8 cellular contexts compared by ENCODE assay signal in genomic region chr2:105812180-105813044, GRCh38.
DNase-seq lines count a peak whose midpoint lies in the region; ATAC-seq, FAIRE-seq and TF ChIP-seq lines count a peak whose summit lies in the region.

No MANE protein-coding gene starts in this region.

- H3K36me3 ChIP-seq in K562 (ENCODE audit: control insufficient read depth, insufficient read depth, low read length): 0 out of 3 replicates have a peak, but pooled peaks cover 5% of the 10 kb centered on the region

- BruUV-seq in K562 (replicated peaks; lab: Mats Ljungman, UMichigan): no TSS peak

- POLR2A ChIA-PET in K562 (lab: Yijun Ruan, JAX): interaction anchor here (0.5 to 2.6 kb wide), 8 partner anchors 11 to 754 kb away, joined by 3 to 7 read pairs (median 4); no protein-coding TSS in a partner anchor

- no peak for FAIRE-seq in K562 (lab: Jason Lieb, UNC)

- H3K4me2 ChIP-seq in K562 (ENCODE audit: insufficient read depth, low read length): no peak overlapping the region; the same call in 1 of the 2 replicates

- no peak for TF ChIP-seq RAD21 in K562 (CRISPR knock-in tag; conservative IDR thresholded peaks at IDR 0.05 in 1 of 2, IDR thresholded peaks at IDR 0.05 in 1 of 2)

- H3K9me3 ChIP-seq in K562 (replicated peaks; ENCODE audit: control insufficient read depth, insufficient read depth, low read depth, low read length): no peaks in the 10 kb centered on the region

- peaks cover 2% of the 10 kb centered on the region for H3K9me1 ChIP-seq in K562 (ENCODE audit: control insufficient read depth, insufficient read depth, low read length)

- CTCF ChIA-PET in K562 (lab: Yijun Ruan, JAX; ENCODE audit: low intra/inter-chr PET ratio): no interaction called here

- H3K79me2 ChIP-seq in K562 (ENCODE audit: control insufficient read depth, insufficient read depth, low read length): no peaks in the 10 kb centered on the region

- WGBS in K562 (ENCODE audit: insufficient coverage, low coverage, missing lambda C conversion rate): 24% methylated on average over 12 of the region's 12 CpGs

- H3K4me3 ChIP-seq in K562: no peak overlapping the region

- H3K27ac ChIP-seq in K562 (ENCODE audit: extremely low read depth, low read depth, low read length): no peak overlapping the region

- ATAC-seq in GM19397 (IDR thresholded peaks at IDR 0.05; ENCODE audit: unreplicated experiment) (peak; percentile 80), HG03442 (IDR thresholded peaks at IDR 0.05; ENCODE audit: unreplicated experiment) (peak; percentile 96), K562 (peak; percentile 85)

- H3K27me3 ChIP-seq in K562 (ENCODE audit: control insufficient read depth in 2 of 2, insufficient read depth in 2 of 2, low read length in 2 of 2): no peaks in the 10 kb centered on the region

- TF ChIP-seq CTCF in K562 (IDR thresholded peaks at IDR 0.05 in 2 of 3, conservative IDR thresholded peaks at IDR 0.05 in 1 of 3; ENCODE audit: insufficient read depth in 2 of 3, low read depth in 1 of 3, low read length in 3 of 3): no peak

- in situ Hi-C loops in K562 (cut with MboI): no loop called here

- peak overlapping the region in 1 of 2 experiments; percentile 72; a peak in 1 of 4 replicates for H3K9ac ChIP-seq in K562 (ENCODE audit: insufficient read depth in 1 of 2, low read depth in 2 of 2, low read length in 2 of 2)

- intact Hi-C loops in K562 (cut with micrococcal nuclease): no loop called here

- no peak for TF ChIP-seq POLR2A in K562 (conservative IDR thresholded peaks at IDR 0.05)

- peaks cover 13 to 18% of the 10 kb centered on the region in 2 experiments for H3K4me1 ChIP-seq in K562 (replicated peaks in 1 of 2; ENCODE audit: control insufficient read depth in 2 of 2, insufficient read depth in 2 of 2, low read length in 2 of 2)

- H2AFZ ChIP-seq in K562 (ENCODE audit: low read depth, low read length): no peak overlapping the region

- H4K20me1 ChIP-seq in K562 (replicated peaks; ENCODE audit: control insufficient read depth, insufficient read depth, low read length): peaks cover 12% of the 10 kb centered on the region

- DNase-seq in EH (ENCODE audit: low read depth) (peak; percentile 56), K562 (ENCODE audit: extremely low read depth in 1 of 4, low spot score in 3 of 4) (peak in 2 of 4 experiments; percentile 41 to 62), medulla oblongata (ENCODE audit: extremely low spot score) (peak; percentile 71), middle frontal gyrus (ENCODE audit: extremely low spot score, low spot score) (no peak), Kasumi-1 (lab: John Stamatoyannopoulos, UW) (no peak), SW480 (ENCODE audit: low spot score) (no peak)

- peak; percentile 55; the same call in 1 of the 2 replicates for TF ChIP-seq EP300 in K562 (IDR thresholded peaks at IDR 0.05; ENCODE audit: low read length)

TF ChIP-seq in K562, 482 proteins besides CTCF, POLR2A, EP300 and RAD21 (continues in another document):
- TF ChIP-seq SMARCA4 (IDR thresholded peaks at IDR 0.05) (0 out of 2 replicates have a peak, but pooled peaks have one; percentile 14), JUND (IDR thresholded peaks at IDR 0.05; ENCODE audit: borderline replicate concordance, low read depth, low read length) (peak; percentile 76), JUND (tag; IDR thresholded peaks at IDR 0.05; ENCODE audit: borderline replicate concordance, low read depth, low read length) (peak; percentile 64; the same call in 1 of the 3 replicates), HNRNPK (IDR thresholded peaks at IDR 0.05; ENCODE audit: low read depth, low read length, poor library complexity, severe bottlenecking) (no peak), CBFA2T3 (IDR thresholded peaks at IDR 0.05) (peak; percentile 83), MEIS2 (IDR thresholded peaks at IDR 0.05; ENCODE audit: partially characterized antibody) (peak; percentile 19), TARDBP (IDR thresholded peaks at IDR 0.05) (no peak), FOXA3 (CRISPR knock-in tag; conservative IDR thresholded peaks at IDR 0.05 in 1 of 2, IDR thresholded peaks at IDR 0.05 in 1 of 2) (no peak), RFX1 (IDR thresholded peaks at IDR 0.05) (peak; percentile 22; the same call in 1 of the 2 replicates), POLR2G (IDR thresholded peaks at IDR 0.05; ENCODE audit: low read depth, low read length) (no peak), THAP12 (CRISPR knock-in tag; IDR thresholded peaks at IDR 0.05) (no peak), HDAC3 (IDR thresholded peaks at IDR 0.05; ENCODE audit: borderline replicate concordance, partially characterized antibody) (no peak), NFIC (IDR thresholded peaks at IDR 0.05) (peak; percentile 40; the same call in 1 of the 2 replicates), NR2C2 (CRISPR knock-in tag; IDR thresholded peaks at IDR 0.05) (no peak), NR2C2 (tag; IDR thresholded peaks at IDR 0.05) (peak; percentile 71), ATF7 (IDR thresholded peaks at IDR 0.05) (peak; percentile 20; the same call in 1 of the 2 replicates), TFAP4 (CRISPR knock-in tag; IDR thresholded peaks at IDR 0.05; ENCODE audit: borderline replicate concordance) (peak; percentile 20; the same call in 1 of the 2 replicates), DPF2 (IDR thresholded peaks at IDR 0.05) (peak; percentile 29; the same call in 1 of the 2 replicates), ATF3 (IDR thresholded peaks at IDR 0.05) (peak; percentile 54; the same call in 1 of the 2 replicates), ATF3 (CRISPR knock-in tag; conservative IDR thresholded peaks at IDR 0.05) (no peak), ZNF780A (CRISPR knock-in tag; IDR thresholded peaks at IDR 0.05) (no peak), KLF16 (IDR thresholded peaks at IDR 0.05) (peak; percentile 35; the same call in 1 of the 2 replicates), TAL1 (IDR thresholded peaks at IDR 0.05) (peak; percentile 62; the same call in 1 of the 2 replicates), TRIM24 (IDR thresholded peaks at IDR 0.05) (0 out of 4 replicates have a peak, but pooled peaks of 1 of the 2 experiments have one; percentile 13), TEAD4 (IDR thresholded peaks at IDR 0.05; ENCODE audit: low read length) (peak; percentile 73), TEAD4 (CRISPR knock-in tag; IDR thresholded peaks at IDR 0.05; ENCODE audit: borderline replicate concordance) (no peak), NCOR1 (IDR thresholded peaks at IDR 0.05) (peak; percentile 55; the same call in 1 of the 2 replicates), TGIF2 (CRISPR knock-in tag; IDR thresholded peaks at IDR 0.05) (no peak), MNT (conservative IDR thresholded peaks at IDR 0.05) (0 out of 4 replicates have a peak, but pooled peaks of 1 of the 2 experiments have one; percentile 19), ZNF436 (CRISPR knock-in tag; IDR thresholded peaks at IDR 0.05) (no peak), ZKSCAN8 (CRISPR knock-in tag; IDR thresholded peaks at IDR 0.05) (no peak), CBFA2T2 (conservative IDR thresholded peaks at IDR 0.05) (peak; percentile 74)

Comparison
In these comparisons a context has a peak if more than half of its experiments do, and no peak if none do; other contexts are left out.
1. DNase-seq: peak in EH (single experiment) and medulla oblongata (single experiment); none in middle frontal gyrus (single experiment), Kasumi-1 (0 of 2) and SW480 (single experiment).
2. Peak in every context shown above with its lines, with median percentiles within 50 percentile points of each other: ATAC-seq.